In genomic region chr19:10920781-10921180, GRCh38 we compare ENCODE assay signal across 19 cellular contexts.
"Had no signal": no experiment of that assay in that cellular context is flagged by ENCODE, and none has a peak within 500 bp of the region (broad histone marks: within the 10 kb centered on the region; RNA-seq: fewer than 3 reads in every experiment).

No MANE protein-coding gene starts in this region.

- ATAC-seq: activated CD4-positive, alpha-beta T cell treated with anti-CD3 and anti-CD28 coated beads for 36 hours; effector memory CD8-positive, alpha-beta T cell; natural killer cell treated with Interleukin-12 subunit alpha and Interleukin-12 subunit beta and Interleukin-15 and Interleukin-18, amount 100 ng/mL, for 72 hours had no signal

- DNase-seq: activated CD4-positive, alpha-beta memory T cell treated with anti-CD3 and anti-CD28 coated beads, Interleukin-2, amount 10 ng/mL, durations not matched to agents 7 days and 5 days; activated CD4-positive, alpha-beta T cell treated with anti-CD3 and anti-CD28 coated beads for 36 hours; activated gamma-delta T cell treated with Interleukin-2 at 50 U/mL for 16 hours; activated T-cell treated with anti-CD3 and anti-CD28 coated beads, Interleukin-2, amount 50 U/mL, for 48 hours; effector memory CD8-positive, alpha-beta T cell; foreskin melanocyte; immature natural killer cell; mesendoderm; occipital lobe; right lobe of liver; spleen; stomach; T-helper 1 cell; T1000 had no signal

- H3K36me3 Mint-ChIP-seq: natural killer cell treated with Interleukin-12 subunit alpha and Interleukin-12 subunit beta and Interleukin-15 and Interleukin-18, amount 100 ng/mL, for 72 hours had no signal

- H3K27ac Mint-ChIP-seq: activated CD4-positive, alpha-beta memory T cell treated with anti-CD3 and anti-CD28 coated beads, Interleukin-2, amount 10 ng/mL, durations not matched to agents 7 days and 5 days; activated CD4-positive, alpha-beta T cell treated with anti-CD3 and anti-CD28 coated beads for 36 hours; activated naive CD8-positive, alpha-beta T cell; dendritic cell treated with granulocyte-macrophage colony-stimulating factor and Interleukin-4, amounts not matched to agents 40 ng/mL and 50 ng/mL, for 4 days; effector memory CD8-positive, alpha-beta T cell; immature natural killer cell; natural killer cell treated with Interleukin-12 subunit alpha and Interleukin-12 subunit beta and Interleukin-15 and Interleukin-18, amount 100 ng/mL, for 72 hours had no signal

- H3K4me1 Mint-ChIP-seq: activated CD4-positive, alpha-beta memory T cell treated with anti-CD3 and anti-CD28 coated beads, Interleukin-2, amount 10 ng/mL, durations not matched to agents 7 days and 5 days; activated CD4-positive, alpha-beta T cell treated with anti-CD3 and anti-CD28 coated beads for 36 hours; brain; immature natural killer cell had no signal

- H3K27ac ChIP-seq: epithelial cell of prostate, right lobe of liver, spleen, stomach had no signal

- H3K9me3 Mint-ChIP-seq: activated CD4-positive, alpha-beta memory T cell treated with anti-CD3 and anti-CD28 coated beads, Interleukin-2, amount 10 ng/mL, durations not matched to agents 7 days and 5 days; brain; dendritic cell treated with granulocyte-macrophage colony-stimulating factor and Interleukin-4, amounts not matched to agents 40 ng/mL and 50 ng/mL, for 4 days; effector memory CD8-positive, alpha-beta T cell; immature natural killer cell; natural killer cell treated with Interleukin-12 subunit alpha and Interleukin-12 subunit beta and Interleukin-15 and Interleukin-18, amount 100 ng/mL, for 72 hours had no signal

- H3K27me3 ChIP-seq: right lobe of liver, spleen, stomach had no signal

- H3K4me3 Mint-ChIP-seq: activated CD4-positive, alpha-beta memory T cell treated with anti-CD3 and anti-CD28 coated beads, Interleukin-2, amount 10 ng/mL, durations not matched to agents 7 days and 5 days; activated CD4-positive, alpha-beta T cell treated with anti-CD3 and anti-CD28 coated beads for 36 hours; activated naive CD8-positive, alpha-beta T cell; brain; dendritic cell treated with granulocyte-macrophage colony-stimulating factor and Interleukin-4, amounts not matched to agents 40 ng/mL and 50 ng/mL, for 4 days; effector memory CD8-positive, alpha-beta T cell; immature natural killer cell; natural killer cell treated with Interleukin-12 subunit alpha and Interleukin-12 subunit beta and Interleukin-15 and Interleukin-18, amount 100 ng/mL, for 72 hours had no signal

- H3K4me3 ChIP-seq: right lobe of liver, spleen, stomach had no signal

- H3K9me3 ChIP-seq: right lobe of liver, spleen, stomach had no signal
